Comparison of ENCODE assay signal across 8 cellular contexts in the genomic region with DNA sequence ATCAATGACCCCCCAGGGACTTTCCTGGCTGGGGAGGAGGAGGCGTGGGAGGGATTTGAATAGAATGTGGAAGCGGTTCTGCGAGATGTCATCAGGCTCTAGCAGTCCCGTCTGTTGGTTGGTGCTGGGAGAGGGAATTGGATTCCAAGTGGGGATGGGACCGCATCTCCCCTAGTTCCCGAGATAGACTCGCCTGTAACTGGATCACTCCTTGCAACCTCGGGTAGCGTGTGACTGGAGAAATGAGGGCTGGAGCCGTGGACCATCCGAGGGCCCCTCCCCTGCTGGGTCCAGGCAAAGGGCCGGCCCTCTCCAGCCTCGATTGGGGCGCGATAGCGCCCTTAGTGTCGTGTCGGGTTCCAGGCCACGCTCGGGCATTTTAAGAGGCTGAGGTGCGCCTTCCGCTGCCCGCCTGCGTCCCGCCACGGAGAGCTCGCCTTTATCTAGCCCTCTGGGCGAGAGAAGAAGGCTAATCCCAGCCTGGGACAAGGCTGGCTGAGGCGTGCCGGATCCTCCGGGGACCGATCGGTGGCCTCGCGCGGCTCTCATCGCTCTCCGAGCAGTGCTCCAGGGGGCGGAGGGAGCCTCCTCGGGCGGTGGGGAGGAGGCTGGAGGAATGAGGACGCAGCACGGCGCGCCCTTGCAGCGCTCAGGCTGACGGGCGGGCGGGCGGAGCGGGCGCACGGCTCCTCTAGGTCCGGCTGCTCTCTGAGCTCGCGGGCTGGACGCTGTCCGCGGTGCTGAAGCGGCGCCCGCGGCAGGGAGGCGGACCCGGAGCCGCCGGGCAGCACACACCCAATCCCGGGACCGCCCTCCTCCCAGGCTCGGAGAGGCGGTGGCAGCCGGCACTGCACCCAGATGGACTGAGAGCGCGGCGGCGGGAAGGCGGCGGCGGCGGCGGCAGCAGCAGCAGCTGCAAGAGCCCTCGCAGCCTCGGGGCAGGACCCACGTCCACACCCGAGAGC.
DNase-seq lines count a peak whose midpoint lies in the region; ATAC-seq lines count a peak whose summit lies in the region.

No MANE protein-coding gene starts in this region.

- DNase-seq in AG08396 (ENCODE audit: low spot score) (peak; percentile 95), NCI-H226 (peak; percentile 78), dedifferentiated amniotic fluid mesenchymal stem cell (ENCODE audit: extremely low spot score) (peak; percentile 86), kidney glomerular epithelial cell (lab: John Stamatoyannopoulos, UW) (peak; percentile 77)
- DNase-seq in activated CD4-positive, alpha-beta T cell treated with anti-CD3 and anti-CD28 coated beads, Interleukin-2, amount 50 U/mL, for 1 hour = peak; percentile 54
- peak; percentile 3 to 27 for DNase-seq in stimulated activated CD4-positive, alpha-beta T cell treated with anti-CD3 and anti-CD28 coated beads, Interleukin-1b, Interleukin-23, amount 100 ng/mL, for 1 hour (ENCODE audit: low read depth in 2 of 2)

- peak; percentile 55 for ATAC-seq in GM21390 (IDR thresholded peaks at IDR 0.05; ENCODE audit: unreplicated experiment)
- ATAC-seq in HG03159 (IDR thresholded peaks at IDR 0.05; ENCODE audit: unreplicated experiment) = no peak

Comparison
In these comparisons a context has a peak if more than half of its experiments do, and no peak if none do; other contexts are left out.
1. DNase-seq: peak in every context shown above with its lines; median percentile 95 in AG08396; 86 in dedifferentiated amniotic fluid mesenchymal stem cell; 78 in NCI-H226; 77 in kidney glomerular epithelial cell; 54 in activated CD4-positive, alpha-beta T cell treated with anti-CD3 and anti-CD28 coated beads, Interleukin-2, amount 50 U/mL, for 1 hour; 15 in stimulated activated CD4-positive, alpha-beta T cell treated with anti-CD3 and anti-CD28 coated beads, Interleukin-1b, Interleukin-23, amount 100 ng/mL, for 1 hour.